Comparison of ENCODE assay signal across 1 cellular context in the genomic region with DNA sequence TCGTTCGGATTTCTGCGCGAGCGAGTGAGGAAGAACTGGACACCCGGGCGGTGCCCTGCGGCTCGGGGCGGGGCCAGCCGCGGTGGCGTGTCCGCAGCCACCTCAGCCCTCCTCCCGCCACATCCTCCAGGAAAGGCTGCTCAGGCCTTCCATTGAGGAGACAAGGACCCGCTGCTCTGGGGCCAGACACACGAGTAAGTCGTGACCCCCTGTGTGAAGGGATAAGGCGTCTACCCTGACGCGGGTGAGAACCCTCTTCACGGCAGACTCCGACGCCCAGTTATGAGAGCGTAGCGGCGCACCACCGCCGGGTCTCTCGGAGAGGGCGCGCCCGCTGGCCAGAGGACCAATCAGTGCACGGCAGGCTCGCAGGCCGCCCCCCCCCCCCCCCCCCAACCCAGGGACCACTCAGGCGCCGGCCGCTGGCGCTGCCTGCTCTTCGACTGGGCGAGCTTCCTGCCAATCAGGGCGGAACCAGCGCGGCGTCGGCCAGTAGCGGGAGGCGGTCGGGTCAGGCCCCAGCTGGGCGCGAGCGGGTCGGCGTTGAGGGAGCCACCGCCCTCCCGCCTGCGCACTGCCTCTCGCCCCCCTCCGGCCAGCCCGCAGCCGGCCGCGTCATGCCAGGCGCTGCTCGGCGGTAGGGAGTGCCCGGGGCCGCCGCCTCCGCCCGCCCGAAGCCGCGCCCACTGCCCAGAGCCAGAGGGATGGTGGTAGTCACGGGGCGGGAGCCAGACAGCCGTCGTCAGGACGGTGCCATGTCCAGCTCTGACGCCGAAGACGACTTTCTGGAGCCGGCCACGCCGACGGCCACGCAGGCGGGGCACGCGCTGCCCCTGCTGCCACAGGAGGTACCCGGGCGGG.
TF ChIP-seq lines count a peak whose summit lies in the region.

A gene (plus strand): TSS at position 521 of the 861 bp plus-strand sequence. CDS start 184 bp downstream, at position 705.

TF ChIP-seq in H1, 55 proteins besides CTCF, POLR2A, EP300 and RAD21:
- TF ChIP-seq KDM5A (IDR thresholded peaks at IDR 0.05; ENCODE audit: low read length), result peak; percentile 17; the same call in 1 of the 2 replicates
- peak; percentile 86 for TF ChIP-seq TAF1 (IDR thresholded peaks at IDR 0.05; ENCODE audit: low read depth, low read length)
- no peak for TF ChIP-seq CBX5 (IDR thresholded peaks at IDR 0.05; ENCODE audit: low read depth, low read length)
- peak; percentile 20 for TF ChIP-seq TAF7 (optimal IDR thresholded peaks at IDR 0.05; ENCODE audit: borderline replicate concordance, low read depth, low read length)
- no peak for TF ChIP-seq SAP30 (IDR thresholded peaks at IDR 0.05; ENCODE audit: insufficient read depth, insufficient replicate concordance, low read length)
- peak; percentile 11; the same call in 1 of the 2 replicates for TF ChIP-seq NRF1 (IDR thresholded peaks at IDR 0.05; ENCODE audit: low read depth, low read length)
- peak; percentile 83 for TF ChIP-seq RBBP5 (IDR thresholded peaks at IDR 0.05; ENCODE audit: borderline replicate concordance, low read depth, low read length)
- no peak for TF ChIP-seq JUND (IDR thresholded peaks at IDR 0.05; ENCODE audit: low read length)
- peak; percentile 81 for TF ChIP-seq ASH2L (IDR thresholded peaks at IDR 0.05; ENCODE audit: low read length)
- TF ChIP-seq KDM4A (IDR thresholded peaks at IDR 0.05; ENCODE audit: low read depth, low read length, severe bottlenecking), result peak; percentile 92
- no peak for TF ChIP-seq EGR1 (IDR thresholded peaks at IDR 0.05; ENCODE audit: borderline replicate concordance, low read depth, low read length)
- peak; percentile 67 for TF ChIP-seq CHD2 (IDR thresholded peaks at IDR 0.05; ENCODE audit: low read length)
- TF ChIP-seq POLR2AphosphoS5 (IDR thresholded peaks at IDR 0.05; ENCODE audit: low read depth, low read length), result peak; percentile 93
- TF ChIP-seq, protein P1, sequence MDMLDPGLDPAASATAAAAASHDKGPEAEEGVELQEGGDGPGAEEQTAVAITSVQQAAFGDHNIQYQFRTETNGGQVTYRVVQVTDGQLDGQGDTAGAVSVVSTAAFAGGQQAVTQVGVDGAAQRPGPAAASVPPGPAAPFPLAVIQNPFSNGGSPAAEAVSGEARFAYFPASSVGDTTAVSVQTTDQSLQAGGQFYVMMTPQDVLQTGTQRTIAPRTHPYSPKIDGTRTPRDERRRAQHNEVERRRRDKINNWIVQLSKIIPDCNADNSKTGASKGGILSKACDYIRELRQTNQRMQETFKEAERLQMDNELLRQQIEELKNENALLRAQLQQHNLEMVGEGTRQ (IDR thresholded peaks at IDR 0.05; ENCODE audit: low read length), result no peak
- TF ChIP-seq SP1 (IDR thresholded peaks at IDR 0.05; ENCODE audit: low read depth, low read length), result peak; percentile 90
- TF ChIP-seq SP2 (IDR thresholded peaks at IDR 0.05; ENCODE audit: low read length), result peak; percentile 59
- TF ChIP-seq KDM1A (IDR thresholded peaks at IDR 0.05; ENCODE audit: borderline replicate concordance, low read length), result no peak
- TF ChIP-seq TBP (IDR thresholded peaks at IDR 0.05; ENCODE audit: low read depth, low read length), result peak; percentile 82
- TF ChIP-seq YY1 (IDR thresholded peaks at IDR 0.05; ENCODE audit: low read depth, low read length), result no peak
- TF ChIP-seq, protein P2, sequence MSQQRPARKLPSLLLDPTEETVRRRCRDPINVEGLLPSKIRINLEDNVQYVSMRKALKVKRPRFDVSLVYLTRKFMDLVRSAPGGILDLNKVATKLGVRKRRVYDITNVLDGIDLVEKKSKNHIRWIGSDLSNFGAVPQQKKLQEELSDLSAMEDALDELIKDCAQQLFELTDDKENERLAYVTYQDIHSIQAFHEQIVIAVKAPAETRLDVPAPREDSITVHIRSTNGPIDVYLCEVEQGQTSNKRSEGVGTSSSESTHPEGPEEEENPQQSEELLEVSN (IDR thresholded peaks at IDR 0.05), result peak; percentile 11; the same call in 1 of the 2 replicates
- no peak; a peak in 2 of 4 replicates for TF ChIP-seq SIN3A (conservative IDR thresholded peaks at IDR 0.05 in 1 of 2, IDR thresholded peaks at IDR 0.05 in 1 of 2; ENCODE audit: low read depth in 1 of 2, low read length in 2 of 2)
- TF ChIP-seq CREB1 (IDR thresholded peaks at IDR 0.05), result peak; percentile 94
- no peak for TF ChIP-seq RFX5 (IDR thresholded peaks at IDR 0.05; ENCODE audit: borderline replicate concordance, low read depth, low read length)
- no peak for TF ChIP-seq BRCA1 (IDR thresholded peaks at IDR 0.05; ENCODE audit: low read depth, low read length)
- TF ChIP-seq HDAC6 (IDR thresholded peaks at IDR 0.05; ENCODE audit: low read depth, low read length), result no peak
- TF ChIP-seq, protein P3, sequence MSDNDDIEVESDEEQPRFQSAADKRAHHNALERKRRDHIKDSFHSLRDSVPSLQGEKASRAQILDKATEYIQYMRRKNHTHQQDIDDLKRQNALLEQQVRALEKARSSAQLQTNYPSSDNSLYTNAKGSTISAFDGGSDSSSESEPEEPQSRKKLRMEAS (IDR thresholded peaks at IDR 0.05), result no peak
- TF ChIP-seq PHF8 (conservative IDR thresholded peaks at IDR 0.05; ENCODE audit: low read depth, low read length), result peak; percentile 91
